In genomic region chr7:49187543-49188268, GRCh38 we compare ENCODE assay signal across 15 cellular contexts.
DNase-seq lines count a peak whose midpoint lies in the region; ATAC-seq and TF ChIP-seq lines count a peak whose summit lies in the region.
"Had no signal": no experiment of that assay in that cellular context is flagged by ENCODE, and none has a peak within 500 bp of the region (broad histone marks: within the 10 kb centered on the region; RNA-seq: fewer than 3 reads in every experiment).

No MANE protein-coding gene starts in this region.

- WGBS in SK-N-SH (ENCODE audit: low lambda C conversion rate), result under 1% methylated on average over 3 of the region's 3 CpGs
- no CpG with 5 or more reads among the region's 3 CpGs for WGBS in mesendoderm (ENCODE audit: extremely low coverage, insufficient coverage, low lambda C conversion rate)
- WGBS in lower leg skin, 2 donors, result 83 to 90% methylated on average over 3 of the region's 3 CpGs

- TF ChIP-seq RAD21 in SK-N-SH (IDR thresholded peaks at IDR 0.05; ENCODE audit: low read length), result peak; percentile 21; the same call in 1 of the 2 replicates

- no peak overlapping the region for H2AK5ac ChIP-seq in mesendoderm (ENCODE audit: low read length)

- CTCF ChIA-PET in SK-N-SH (lab: Yijun Ruan, JAX), result interaction anchor here (0.6 to 1.4 kb wide), 5 partner anchors 9 to 186 kb away, joined by 3 to 4 read pairs (median 3); no protein-coding TSS in a partner anchor

- no peaks in the 10 kb centered on the region for H3K9me2 ChIP-seq in SK-N-SH

- H2BK5ac ChIP-seq in mesendoderm (ENCODE audit: low read length), result no peak overlapping the region

- H3F3A ChIP-seq in SK-N-SH (replicated peaks; ENCODE audit: insufficient read depth), result no peaks in the 10 kb centered on the region

- H4K5ac ChIP-seq in mesendoderm (ENCODE audit: low read length), result no peak overlapping the region

- TF ChIP-seq EP300 in SK-N-SH (IDR thresholded peaks at IDR 0.05; ENCODE audit: borderline replicate concordance in 1 of 2, low read depth in 1 of 2, low read length in 1 of 2), result no peak

- DNase-seq in SK-N-SH (no peak), HT-29 (ENCODE audit: low spot score) (peak; percentile 54), RPMI7951 (ENCODE audit: low read depth) (peak; percentile 15), mesendoderm (peak; percentile 54), superior temporal gyrus (ENCODE audit: extremely low spot score) (no peak), midbrain (lab: John Stamatoyannopoulos, UW) (no peak), lower leg skin (ENCODE audit: low spot score in 2 of 2) (no peak)
- DNase-seq: activated CD4-positive, alpha-beta T cell treated with anti-CD3 and anti-CD28 coated beads, Interleukin-2, amount 10 ng/mL, durations not matched to agents 24 days and 14 days; activated T-cell treated with anti-CD3 and anti-CD28 coated beads, Interleukin-2, amount 50 U/mL, for 24 hours; GOT3; thyroid gland had no signal

- H3K27ac ChIP-seq in SK-N-SH (ENCODE audit: low read depth in 2 of 2, low read length in 1 of 2) (no peak overlapping the region), mesendoderm (ENCODE audit: low read depth, low read length) (no peak overlapping the region)
- H3K27ac ChIP-seq: RWPE1, thyroid gland had no signal

- H3K79me1 ChIP-seq in mesendoderm (ENCODE audit: low read length), result no peaks in the 10 kb centered on the region

- TF ChIP-seq POLR2A in lower leg skin (IDR thresholded peaks at IDR 0.05), result no peak

- no peak overlapping the region for H2BK120ac ChIP-seq in mesendoderm (ENCODE audit: low read depth, low read length)

- no peak overlapping the region for H3K4ac ChIP-seq in mesendoderm (ENCODE audit: low read depth, low read length)

- no peaks in the 10 kb centered on the region for H4K20me1 ChIP-seq in SK-N-SH (ENCODE audit: insufficient read depth)

- H3K9ac ChIP-seq in SK-N-SH (no peak overlapping the region), mesendoderm (ENCODE audit: low read length) (no peak overlapping the region)

- no peaks in the 10 kb centered on the region for H3K27me3 ChIP-seq in SK-N-SH (ENCODE audit: insufficient read depth)
- no peaks in the 10 kb centered on the region for H3K27me3 ChIP-seq in mesendoderm (ENCODE audit: insufficient read depth, low read length, poor library complexity)
- H3K27me3 ChIP-seq: thyroid gland had no signal

- H3K4me2 ChIP-seq in SK-N-SH, result no peak overlapping the region
- no peak overlapping the region for H3K4me2 ChIP-seq in mesendoderm (ENCODE audit: low read length)

- no peaks in the 10 kb centered on the region for H3K9me3 ChIP-seq in SK-N-SH
- H3K9me3 ChIP-seq: thyroid gland had no signal

- H2AFZ ChIP-seq in SK-N-SH (ENCODE audit: low read depth), result no peak overlapping the region

- POLR2A ChIA-PET in SK-N-SH (lab: Yijun Ruan, JAX), result no interaction called here

- H3K36me3 ChIP-seq in SK-N-SH (replicated peaks in 1 of 2; ENCODE audit: control insufficient read depth in 1 of 2, insufficient read depth in 2 of 2, low read length in 1 of 2) (no peaks in the 10 kb centered on the region), mesendoderm (ENCODE audit: control insufficient read depth, insufficient read depth, low read length) (no peaks in the 10 kb centered on the region)
- H3K36me3 ChIP-seq: thyroid gland had no signal

- no peak overlapping the region for H3K18ac ChIP-seq in mesendoderm (ENCODE audit: low read length)

- H3K4me3 ChIP-seq in SK-N-SH (ENCODE audit: low read depth in 2 of 2, low read length in 1 of 2) (no peak overlapping the region), mesendoderm (ENCODE audit: low read length) (no peak overlapping the region), lower leg skin (ENCODE audit: low read depth, poor library complexity, severe bottlenecking) (no peak overlapping the region)
- H3K4me3 ChIP-seq: K562, thyroid gland had no signal

- no peak for ATAC-seq in SK-N-SH treated with all-trans-retinoic acid at 6 μM for 48 hours
- ATAC-seq: K562, left lobe of liver had no signal

- H4K8ac ChIP-seq in mesendoderm (ENCODE audit: low read depth, low read length), result no peak overlapping the region

- H2BK15ac ChIP-seq in mesendoderm (replicated peaks; ENCODE audit: low read depth), result no peak overlapping the region

- intact Hi-C loops in lower leg skin (cut with DNase I; ENCODE audit: low total_unique reads), result no loop called here

- H3K56ac ChIP-seq in mesendoderm (ENCODE audit: low read length), result no peak overlapping the region

- TF ChIP-seq CTCF in SK-N-SH (IDR thresholded peaks at IDR 0.05), result peak; percentile 49
- TF ChIP-seq CTCF in lower leg skin (IDR thresholded peaks at IDR 0.05), result no peak

- no peaks in the 10 kb centered on the region for H3K79me2 ChIP-seq in SK-N-SH (ENCODE audit: insufficient read depth)
- no peaks in the 10 kb centered on the region for H3K79me2 ChIP-seq in mesendoderm (ENCODE audit: control insufficient read depth, insufficient read depth, low read length)

- H3K4me1 ChIP-seq in SK-N-SH (ENCODE audit: control insufficient read depth in 1 of 2, insufficient read depth in 2 of 2, low read depth in 1 of 2, low read length in 1 of 2), result no peaks in the 10 kb centered on the region
- no peaks in the 10 kb centered on the region for H3K4me1 ChIP-seq in mesendoderm (ENCODE audit: control insufficient read depth, low read depth, low read length)
- H3K4me1 ChIP-seq: thyroid gland had no signal

- H3K23ac ChIP-seq in mesendoderm (ENCODE audit: low read length), result no peak overlapping the region

TF ChIP-seq in SK-N-SH, 30 proteins besides CTCF, POLR2A, EP300 and RAD21 (continues in another document):
- TF ChIP-seq NFIC (IDR thresholded peaks at IDR 0.05; ENCODE audit: borderline replicate concordance) (no peak), YY1 (IDR thresholded peaks at IDR 0.05; ENCODE audit: low read depth) (no peak), MEF2A (IDR thresholded peaks at IDR 0.05; ENCODE audit: borderline replicate concordance, low read depth) (no peak), GABPA (IDR thresholded peaks at IDR 0.05; ENCODE audit: low read depth) (no peak), FOXM1 (IDR thresholded peaks at IDR 0.05; ENCODE audit: low read depth) (no peak), IRF3 (IDR thresholded peaks at IDR 0.05; ENCODE audit: low read depth, low read length) (no peak), EZH2phosphoT487 (IDR thresholded peaks at IDR 0.05; ENCODE audit: borderline replicate concordance, low read depth) (no peak), PBX3 (IDR thresholded peaks at IDR 0.05) (no peak), GATA2 (CRISPR knock-in tag; IDR thresholded peaks at IDR 0.05) (no peak), RFX5 (IDR thresholded peaks at IDR 0.05; ENCODE audit: low read length) (no peak)

TF ChIP-seq in SK-N-SH treated with all-trans-retinoic acid at 6 μM for 48 hours, 23 proteins besides CTCF, POLR2A, EP300 and RAD21 (continues in another document):
- TF ChIP-seq ISL1 (CRISPR knock-in tag; IDR thresholded peaks at IDR 0.05) (no peak), ZNF70 (CRISPR knock-in tag; IDR thresholded peaks at IDR 0.05) (no peak), TOX (CRISPR knock-in tag; IDR thresholded peaks at IDR 0.05; ENCODE audit: borderline replicate concordance) (no peak), ZNF8 (CRISPR knock-in tag; IDR thresholded peaks at IDR 0.05) (no peak), OSR1 (CRISPR knock-in tag; IDR thresholded peaks at IDR 0.05) (no peak), CREB5 (CRISPR knock-in tag; IDR thresholded peaks at IDR 0.05; ENCODE audit: low read depth) (no peak), ZNF565 (CRISPR knock-in tag; conservative IDR thresholded peaks at IDR 0.05; ENCODE audit: low read depth) (no peak), PATZ1 (CRISPR knock-in tag; IDR thresholded peaks at IDR 0.05; ENCODE audit: borderline replicate concordance) (no peak), ZC3H10 (CRISPR knock-in tag; IDR thresholded peaks at IDR 0.05) (no peak), CSRNP3 (CRISPR knock-in tag; IDR thresholded peaks at IDR 0.05) (no peak), PPARA (CRISPR knock-in tag; IDR thresholded peaks at IDR 0.05; ENCODE audit: borderline replicate concordance) (no peak), ZFP30 (CRISPR knock-in tag; IDR thresholded peaks at IDR 0.05) (no peak), BACH2 (CRISPR knock-in tag; IDR thresholded peaks at IDR 0.05; ENCODE audit: borderline replicate concordance) (no peak)

Comparison
In these comparisons a context has a peak if more than half of its experiments do, and no peak if none do; other contexts are left out.
1. DNase-seq: peak in HT-29 (single experiment), RPMI7951 (single experiment) and mesendoderm (single experiment); none in SK-N-SH (single experiment), superior temporal gyrus (single experiment), midbrain (single experiment) and lower leg skin (0 of 2).